In the genomic region with DNA sequence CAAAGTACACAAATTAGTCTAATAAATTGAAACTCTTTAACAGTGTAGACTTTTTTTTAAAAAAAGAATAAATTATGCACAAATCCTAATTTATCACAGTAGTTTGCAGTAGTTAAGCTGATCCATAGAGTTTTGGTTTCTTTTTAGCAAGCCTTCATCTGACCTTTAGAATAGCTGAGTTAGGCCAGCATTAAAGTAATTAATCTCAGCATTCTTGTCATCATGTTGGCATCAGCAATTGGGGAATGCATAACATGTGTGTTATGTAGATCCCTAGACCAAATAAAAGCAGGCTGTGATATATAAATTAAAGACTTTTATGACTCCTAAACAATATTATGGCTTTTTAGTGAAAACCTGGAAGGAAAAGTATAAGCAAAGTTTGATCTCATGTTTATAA, we compare ENCODE assay signal across 11 cellular contexts.
"Had no signal": no experiment of that assay in that cellular context is flagged by ENCODE, and none has a peak within 500 bp of the region (broad histone marks: within the 10 kb centered on the region; RNA-seq: fewer than 3 reads in every experiment).

No MANE protein-coding gene starts in this region.

- H2AFZ ChIP-seq: neural progenitor cell had no signal

- H3K9me3 ChIP-seq: gastroesophageal sphincter, right atrium auricular region, tibial nerve had no signal

- H3K27ac ChIP-seq: cardiac muscle cell, gastroesophageal sphincter, neural progenitor cell, right atrium auricular region, tibial nerve had no signal

- H3K4me2 ChIP-seq: neural progenitor cell had no signal

- H3K36me3 ChIP-seq: cardiac muscle cell, gastroesophageal sphincter, neural progenitor cell, right atrium auricular region, tibial nerve had no signal

- H3K27me3 ChIP-seq: cardiac muscle cell, gastroesophageal sphincter, neural progenitor cell, right atrium auricular region, tibial nerve had no signal

- H3K4me3 ChIP-seq: cardiac muscle cell, gastroesophageal sphincter, neural progenitor cell, right atrium auricular region, tibial nerve had no signal

- H3K9ac ChIP-seq: neural progenitor cell had no signal

- H3K4me1 ChIP-seq: right atrium auricular region, tibial nerve had no signal

- DNase-seq: activated CD4-positive, alpha-beta T cell treated with anti-CD3 and anti-CD28 coated beads for 1 hour; activated CD4-positive, alpha-beta T cell treated with anti-CD3 and anti-CD28 coated beads, Interleukin-2, amount 50 U/mL, for 48 hours; activated CD8-positive, alpha-beta memory T cell treated with anti-CD3 and anti-CD28 coated beads, Interleukin-2, amount 10 ng/mL, durations not matched to agents 7 days and 5 days; activated effector memory CD4-positive, alpha-beta T cell treated with anti-CD3 and anti-CD28 coated beads, Interleukin-2, amount 50 U/mL, for 16 hours; activated T-cell treated with anti-CD3 and anti-CD28 coated beads, Interleukin-2, amount 50 U/mL, for 4 hours; anterior cingulate cortex had no signal
